In the genomic region with DNA sequence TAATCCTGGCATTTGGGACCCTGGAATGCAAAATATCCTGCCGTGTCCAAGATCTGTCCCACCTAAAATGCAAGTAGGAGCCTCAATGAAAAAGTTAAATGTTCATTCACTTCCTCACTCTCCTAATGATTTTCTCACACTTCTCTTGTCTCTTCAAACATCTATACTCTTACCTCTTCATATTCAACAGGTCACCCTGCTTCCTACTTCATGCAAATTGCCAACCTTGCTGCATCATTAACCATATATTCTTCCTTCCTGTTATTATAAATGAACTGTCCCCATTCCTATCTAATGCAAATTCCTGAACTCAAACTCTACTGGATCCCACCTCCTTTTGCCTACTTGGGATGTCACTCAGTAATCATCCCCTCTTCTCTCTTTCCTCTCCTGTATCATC, we compare ENCODE assay signal across 20 cellular contexts.
DNase-seq lines count a peak whose midpoint lies in the region; ATAC-seq, FAIRE-seq and TF ChIP-seq lines count a peak whose summit lies in the region.
"Had no signal": no experiment of that assay in that cellular context is flagged by ENCODE, and none has a peak within 500 bp of the region (broad histone marks: within the 10 kb centered on the region; RNA-seq: fewer than 3 reads in every experiment).

No MANE protein-coding gene starts in this region.

- H3K36me3 Mint-ChIP-seq in nephron progenitor cell (ENCODE audit: low read depth): peaks cover 6% of the 10 kb centered on the region

- H3K9me2 ChIP-seq in OCI-LY7 (ENCODE audit: insufficient read depth, low read length): no peaks in the 10 kb centered on the region

- no peaks in the 10 kb centered on the region for H3K9me3 ChIP-seq in OCI-LY7 (ENCODE audit: low read length)
- H3K9me3 ChIP-seq: Caco-2, HAP-1 had no signal

- TF ChIP-seq POLR2A in H54 (IDR thresholded peaks at IDR 0.05; ENCODE audit: low read depth, low read length): no peak

- H3K27me3 Mint-ChIP-seq in nephron progenitor cell (ENCODE audit: low read depth, poor library complexity): no peaks in the 10 kb centered on the region
- H3K27me3 Mint-ChIP-seq: CD4-positive, CD25-positive, alpha-beta regulatory T cell had no signal

- TF ChIP-seq CTCF in OCI-LY7 (conservative IDR thresholded peaks at IDR 0.05; ENCODE audit: low read length) (no peak), nephron progenitor cell (IDR thresholded peaks at IDR 0.05) (no peak)

- H3K79me2 ChIP-seq in OCI-LY7 (ENCODE audit: insufficient read depth, low read depth, low read length): peaks cover 30% of the 10 kb centered on the region; the same call in 1 of the 2 replicates

- H3K27ac Mint-ChIP-seq in nephron progenitor cell: no peak overlapping the region
- H3K27ac Mint-ChIP-seq: CD4-positive, CD25-positive, alpha-beta regulatory T cell; CD8-positive, alpha-beta T cell; GM23338 had no signal

- POLR2A ChIA-PET in OCI-LY7 (lab: Charles Lee): no interaction called here

- BruUV-seq in OCI-LY7 (replicated peaks; lab: Mats Ljungman, UMichigan): no TSS peak

- peaks cover 14% of the 10 kb centered on the region for H3K4me1 ChIP-seq in OCI-LY7 (ENCODE audit: insufficient read depth, low read length, poor library complexity, severe bottlenecking)
- H3K4me1 ChIP-seq: BLaER1, Caco-2 had no signal

- peaks cover 11% of the 10 kb centered on the region for H3K9me3 Mint-ChIP-seq in nephron progenitor cell

- H3K4me1 Mint-ChIP-seq in nephron progenitor cell: no peaks in the 10 kb centered on the region
- H3K4me1 Mint-ChIP-seq: GM23338 had no signal

- no peaks in the 10 kb centered on the region for H4K20me1 ChIP-seq in OCI-LY7 (ENCODE audit: insufficient read depth, low read length)

- H3K4me2 ChIP-seq in OCI-LY7 (ENCODE audit: low read length): peak overlapping the region; percentile 33
- H3K4me2 ChIP-seq: BLaER1, GM23338 had no signal

- H3K4me3 Mint-ChIP-seq in nephron progenitor cell: no peak overlapping the region
- H3K4me3 Mint-ChIP-seq: CD4-positive, CD25-positive, alpha-beta regulatory T cell; CD8-positive, alpha-beta T cell; GM23338 had no signal

- CTCF ChIA-PET in OCI-LY7 (lab: Charles Lee; ENCODE audit: unreplicated experiment): no interaction called here

- intact Hi-C loops in OCI-LY7 (cut with micrococcal nuclease; ENCODE audit: unreplicated experiment): no loop called here

- H3K36me3 ChIP-seq in OCI-LY7 (ENCODE audit: insufficient read depth, low read length): peaks cover 7% of the 10 kb centered on the region; the same call in 1 of the 2 replicates
- H3K36me3 ChIP-seq: HAP-1 had no signal

- no peak overlapping the region for H2AFZ ChIP-seq in OCI-LY7 (ENCODE audit: low read length)
- H2AFZ ChIP-seq: GM23338 had no signal

- ATAC-seq in HG03460 (IDR thresholded peaks at IDR 0.05; ENCODE audit: unreplicated experiment) (no peak), SK-N-SH treated with all-trans-retinoic acid at 6 μM for 48 hours (no peak)
- ATAC-seq: CD8-positive, alpha-beta T cell; GM12878; GM23338 had no signal

- no peak overlapping the region for H3K4me3 ChIP-seq in OCI-LY7 (ENCODE audit: low read depth, low read length, poor library complexity, severe bottlenecking)
- H3K4me3 ChIP-seq: BLaER1, GM12878, GM23338, HAP-1 had no signal

- FAIRE-seq in H54 (lab: Jason Lieb, UNC): peak; percentile 43
- FAIRE-seq: GM12878, GM19239 had no signal

- no peak overlapping the region for H3K27ac ChIP-seq in OCI-LY7 (ENCODE audit: low read depth, low read length, poor library complexity, severe bottlenecking)
- H3K27ac ChIP-seq: BLaER1, C4-2B had no signal

- DNase-seq in H54 (ENCODE audit: insufficient read length, low spot score): no peak
- DNase-seq in OCI-LY7 (ENCODE audit: low spot score): no peak
- DNase-seq in germinal center (ENCODE audit: low spot score): peak; percentile 27
- DNase-seq in NK-92 treated with Interleukin-12 subunit alpha and Interleukin-12 subunit beta, amount 100 ng/mL, for 24 hours (lab: John Stamatoyannopoulos, UW): no peak
- DNase-seq in nephron progenitor cell: no peak
- DNase-seq: Caco-2; CD4-positive, CD25-positive, alpha-beta regulatory T cell; CD8-positive, alpha-beta T cell; DMS153; DND-41; EL; GDM1 had no signal

TF ChIP-seq in SK-N-SH treated with all-trans-retinoic acid at 6 μM for 48 hours, 23 proteins besides CTCF, POLR2A, EP300 and RAD21:
- TF ChIP-seq OSR1 (CRISPR knock-in tag; IDR thresholded peaks at IDR 0.05): no peak
- TF ChIP-seq TOX (CRISPR knock-in tag; IDR thresholded peaks at IDR 0.05; ENCODE audit: borderline replicate concordance): no peak
- TF ChIP-seq TCF4 (CRISPR knock-in tag; IDR thresholded peaks at IDR 0.05; ENCODE audit: borderline replicate concordance): no peak
